22 cellular contexts compared by ENCODE assay signal in the genomic region with DNA sequence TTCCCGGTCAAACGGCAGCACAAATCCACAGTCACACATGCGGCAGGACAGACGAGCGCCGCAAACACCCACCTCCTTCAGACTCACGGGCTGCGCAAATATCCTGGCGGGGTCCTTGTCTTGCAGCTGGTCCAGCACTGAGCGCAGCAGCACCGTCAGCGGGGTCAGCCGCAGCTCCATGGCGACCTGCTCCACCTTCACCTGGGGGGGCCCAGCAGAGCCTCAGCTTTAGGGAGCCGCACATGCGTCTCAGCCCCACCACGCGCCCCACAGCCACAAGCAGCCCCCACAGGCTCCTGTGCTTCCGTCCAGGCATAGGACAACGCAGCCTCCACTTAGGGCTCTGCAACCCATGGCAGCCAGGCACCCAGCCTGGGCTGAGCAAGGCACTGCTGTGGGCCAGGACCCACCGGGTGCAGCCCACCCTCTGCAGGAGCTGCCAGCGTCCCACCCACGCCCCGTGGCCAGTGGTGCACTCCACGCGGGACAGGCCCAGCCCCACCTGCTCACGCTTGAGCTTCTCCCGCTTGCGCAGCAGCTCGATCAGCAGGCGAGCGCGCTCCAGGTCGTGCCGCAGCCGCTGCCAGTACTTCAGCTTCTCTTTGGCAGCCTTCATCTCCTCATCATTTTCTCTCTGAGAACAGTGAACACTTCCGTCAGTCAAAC.
"Had no signal": no experiment of that assay in that cellular context is flagged by ENCODE, and none has a peak within 500 bp of the region (broad histone marks: within the 10 kb centered on the region; RNA-seq: fewer than 3 reads in every experiment).

No MANE protein-coding gene starts in this region.

- H3K4me1 Mint-ChIP-seq: endodermal cell had no signal

- H3K27me3 Mint-ChIP-seq: naive thymus-derived CD8-positive, alpha-beta T cell; stimulated activated naive CD8-positive, alpha-beta T cell treated with anti-CD3 and anti-CD28 coated beads, Interleukin-15, Interleukin-2, amounts not matched to agents 100 ng/mL and 50 ng/mL, for 24 hours had no signal

- H3K27ac Mint-ChIP-seq: stimulated activated effector memory CD8-positive, alpha-beta T cell treated with anti-CD3 and anti-CD28 coated beads, Interleukin-12 subunit alpha, Interleukin-12 subunit beta, amount 100 ng/mL, for 72 hours; stimulated activated naive CD8-positive, alpha-beta T cell treated with anti-CD3 and anti-CD28 coated beads, Interleukin-15, Interleukin-2, amounts not matched to agents 100 ng/mL and 50 ng/mL, for 24 hours had no signal

- H3K4me1 ChIP-seq: colonic mucosa, foreskin keratinocyte had no signal

- H3K36me3 ChIP-seq: ovary, uterus had no signal

- H3K4me3 ChIP-seq: colonic mucosa, heart left ventricle, ovary, right atrium auricular region, smooth muscle cell, tibial artery, upper lobe of left lung, uterus had no signal

- H3K27me3 ChIP-seq: colonic mucosa, foreskin keratinocyte, heart left ventricle, ovary, right atrium auricular region, tibial artery, upper lobe of left lung, uterus had no signal

- H3K4me2 ChIP-seq: smooth muscle cell had no signal

- H3K27ac ChIP-seq: colonic mucosa, foreskin keratinocyte, heart left ventricle, ovary, right atrium auricular region, tibial artery, uterus had no signal

- ATAC-seq: foreskin keratinocyte; heart left ventricle; left colon; naive thymus-derived CD8-positive, alpha-beta T cell; stimulated activated effector memory CD8-positive, alpha-beta T cell treated with anti-CD3 and anti-CD28 coated beads, Interleukin-12 subunit alpha, Interleukin-12 subunit beta, amount 100 ng/mL, for 72 hours had no signal

- H3K9me3 ChIP-seq: colonic mucosa, heart left ventricle, ovary, right atrium auricular region, tibial artery, upper lobe of left lung, uterus had no signal

- DNase-seq: colonic mucosa; dermis blood vessel endothelial cell; endodermal cell; erythroblast; foreskin keratinocyte; hippocampal formation; left colon; mammary epithelial cell; nucleus accumbens; ovary; stimulated activated CD4-positive, alpha-beta T cell treated with anti-CD3 and anti-CD28 coated beads, Interleukin-4, amount 100 ng/mL, for 1 hour; stimulated activated CD8-positive, alpha-beta memory T cell treated with anti-CD3 and anti-CD28 coated beads, Interleukin-4, amount 100 ng/mL, for 48 hours; tibial artery; uterus had no signal

- H3K4me3 Mint-ChIP-seq: endodermal cell; stimulated activated effector memory CD8-positive, alpha-beta T cell treated with anti-CD3 and anti-CD28 coated beads, Interleukin-12 subunit alpha, Interleukin-12 subunit beta, amount 100 ng/mL, for 72 hours; stimulated activated naive CD8-positive, alpha-beta T cell treated with anti-CD3 and anti-CD28 coated beads, Interleukin-15, Interleukin-2, amounts not matched to agents 100 ng/mL and 50 ng/mL, for 24 hours had no signal

- H3K9me3 Mint-ChIP-seq: endodermal cell; naive thymus-derived CD8-positive, alpha-beta T cell; stimulated activated effector memory CD8-positive, alpha-beta T cell treated with anti-CD3 and anti-CD28 coated beads, Interleukin-12 subunit alpha, Interleukin-12 subunit beta, amount 100 ng/mL, for 72 hours; stimulated activated naive CD8-positive, alpha-beta T cell treated with anti-CD3 and anti-CD28 coated beads, Interleukin-15, Interleukin-2, amounts not matched to agents 100 ng/mL and 50 ng/mL, for 24 hours had no signal

- FAIRE-seq: endothelial cell of umbilical vein had no signal
